ENCODE assay signal across 17 cellular contexts in the genomic region with DNA sequence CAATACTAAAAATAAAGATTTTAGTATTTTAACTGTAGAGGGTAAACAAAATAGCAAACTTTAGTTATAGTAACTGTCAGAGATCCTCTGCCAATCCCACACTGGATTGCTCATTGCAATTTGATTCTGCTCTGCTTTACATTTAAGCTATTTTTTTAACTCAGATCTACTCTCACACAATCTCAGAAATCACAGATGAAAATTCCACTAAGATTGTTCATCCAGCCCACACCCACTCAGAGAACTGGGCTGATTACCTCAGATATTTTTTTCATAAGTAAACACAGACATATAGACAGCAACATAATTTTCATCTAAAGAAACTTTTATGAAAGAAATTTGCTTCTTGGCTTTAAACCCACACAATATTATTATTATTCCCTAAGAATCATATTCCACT. TPM values are rescaled to one million over a fixed set of nuclear protein-coding genes. Genes with fewer than 3 reads are reported as not detected.
DNase-seq lines count a peak whose midpoint lies in the region; ATAC-seq, FAIRE-seq and TF ChIP-seq lines count a peak whose summit lies in the region.
"Had no signal": no experiment of that assay in that cellular context is flagged by ENCODE, and none has a peak within 500 bp of the region (broad histone marks: within the 10 kb centered on the region; RNA-seq: fewer than 3 reads in every experiment).

No MANE protein-coding gene starts in this region.

- intact Hi-C loops in OCI-LY7 (cut with micrococcal nuclease; ENCODE audit: unreplicated experiment) = no loop called here
- intact Hi-C loops in natural killer cell (cut with micrococcal nuclease) = no loop called here

- H3K9me3 Mint-ChIP-seq in natural killer cell = no peaks in the 10 kb centered on the region
- no peaks in the 10 kb centered on the region for H3K9me3 Mint-ChIP-seq in stimulated activated naive B cell treated with anti-CD40 and anti-IgM and Interleukin-4, amounts not matched to agents 10 μg/mL and 1 μg/mL and 100 μg/mL, for 72 hours
- H3K9me3 Mint-ChIP-seq: activated CD4-positive, alpha-beta memory T cell treated with anti-CD3 and anti-CD28 coated beads, Interleukin-2, amount 10 ng/mL, durations not matched to agents 7 days and 5 days; activated T-helper 1 cell treated with anti-CD3 and anti-CD28 coated beads, Interleukin-12 subunit alpha, Interleukin-12 subunit beta, Interleukin-2, Interleukin-4 antibody, amounts not matched to agents 30 ng/mL and 10 ng/mL and 1 ng/mL, durations not matched to agents 14 hours and 24 hours and 36 hours had no signal

- ATAC-seq in natural killer cell (no peak), HG02610 (IDR thresholded peaks at IDR 0.05; ENCODE audit: unreplicated experiment) (no peak)
- ATAC-seq in stimulated activated naive B cell treated with anti-CD40 and anti-IgM and Interleukin-4, amounts not matched to agents 10 μg/mL and 1 μg/mL and 100 μg/mL, for 72 hours (replicated peaks) = no peak

- no peak overlapping the region for H3K27ac ChIP-seq in OCI-LY7 (ENCODE audit: low read depth, low read length, poor library complexity, severe bottlenecking)
- H3K27ac ChIP-seq in brain microvascular endothelial cell = peak overlapping the region; percentile 97
- peak overlapping the region; percentile 44 for H3K27ac ChIP-seq in keratinocyte (ENCODE audit: control insufficient read depth, insufficient read depth, low read length)

- H3K4me1 ChIP-seq in OCI-LY7 (ENCODE audit: insufficient read depth, low read length, poor library complexity, severe bottlenecking) (peaks cover 67% of the 10 kb centered on the region), keratinocyte (ENCODE audit: control insufficient read depth, extremely low read depth, insufficient read depth, low read length) (peaks cover 74% of the 10 kb centered on the region)

- no peak overlapping the region for H3K4me3 ChIP-seq in OCI-LY7 (ENCODE audit: low read depth, low read length, poor library complexity, severe bottlenecking)
- no peak overlapping the region for H3K4me3 ChIP-seq in brain microvascular endothelial cell (ENCODE audit: low read depth, low read length)
- H3K4me3 ChIP-seq in keratinocyte (ENCODE audit: control insufficient read depth in 2 of 3, extremely low read depth in 1 of 3, insufficient read depth in 2 of 3, low read depth in 1 of 3, low read length in 3 of 3) = no peak overlapping the region

- dilution Hi-C loops in keratinocyte (cut with MboI; ENCODE audit: extremely low pct_ligation_motif_present, low sequenced_read_pairs) = no loop called here

- H3K36me3 Mint-ChIP-seq in natural killer cell = no peaks in the 10 kb centered on the region
- H3K36me3 Mint-ChIP-seq in stimulated activated naive B cell treated with anti-CD40 and anti-IgM and Interleukin-4, amounts not matched to agents 10 μg/mL and 1 μg/mL and 100 μg/mL, for 72 hours = peaks cover 5 to 8% of the 10 kb centered on the region in 2 donors

- H4K20me1 ChIP-seq in OCI-LY7 (ENCODE audit: insufficient read depth, low read length) = peaks cover 59% of the 10 kb centered on the region
- H4K20me1 ChIP-seq in keratinocyte (ENCODE audit: control insufficient read depth, extremely low read depth, insufficient read depth, low read length) = no peaks in the 10 kb centered on the region

- TF ChIP-seq CTCF in OCI-LY7 (conservative IDR thresholded peaks at IDR 0.05; ENCODE audit: low read length) (no peak), brain microvascular endothelial cell (IDR thresholded peaks at IDR 0.05; ENCODE audit: low read depth, low read length, missing control alignments) (no peak), keratinocyte (optimal IDR thresholded peaks at IDR 0.05 in 1 of 3, IDR thresholded peaks at IDR 0.05 in 1 of 3, conservative IDR thresholded peaks at IDR 0.05 in 1 of 3; ENCODE audit: extremely low read depth in 1 of 3, insufficient read depth in 2 of 3, low read length in 3 of 3) (no peak), natural killer cell (IDR thresholded peaks at IDR 0.05) (no peak)

- H2AFZ ChIP-seq in OCI-LY7 (ENCODE audit: low read length) = no peak overlapping the region
- no peak overlapping the region for H2AFZ ChIP-seq in keratinocyte (ENCODE audit: control insufficient read depth, low read length)

- H3K4me3 Mint-ChIP-seq in natural killer cell = no peak overlapping the region
- H3K4me3 Mint-ChIP-seq in stimulated activated naive B cell treated with anti-CD40 and anti-IgM and Interleukin-4, amounts not matched to agents 10 μg/mL and 1 μg/mL and 100 μg/mL, for 72 hours = no peak overlapping the region
- H3K4me3 Mint-ChIP-seq: activated CD4-positive, alpha-beta memory T cell treated with anti-CD3 and anti-CD28 coated beads, Interleukin-2, amount 10 ng/mL, durations not matched to agents 7 days and 5 days; activated T-helper 1 cell treated with anti-CD3 and anti-CD28 coated beads, Interleukin-12 subunit alpha, Interleukin-12 subunit beta, Interleukin-2, Interleukin-4 antibody, amounts not matched to agents 30 ng/mL and 10 ng/mL and 1 ng/mL, durations not matched to agents 14 hours and 24 hours and 36 hours; B cell had no signal

- H3K4me2 ChIP-seq in OCI-LY7 (ENCODE audit: low read length) (peak overlapping the region; percentile 6; the same call in 1 of the 2 replicates), keratinocyte (ENCODE audit: control insufficient read depth, extremely low read depth, insufficient read depth, low read depth, low read length) (peak overlapping the region; percentile 96)

- peak overlapping the region; percentile 29 for H3K9ac ChIP-seq in keratinocyte (ENCODE audit: control insufficient read depth, extremely low read depth, insufficient read depth, low read length)

- in situ Hi-C loops in brain microvascular endothelial cell (cut with HindIII; ENCODE audit: low pct_ligation_motif_present, low sequenced_read_pairs) = no loop called here

- H3K9me2 ChIP-seq in OCI-LY7 (ENCODE audit: insufficient read depth, low read length) = no peaks in the 10 kb centered on the region

- H3K79me2 ChIP-seq in OCI-LY7 (ENCODE audit: insufficient read depth, low read depth, low read length) (peaks cover 100% of the 10 kb centered on the region), keratinocyte (ENCODE audit: control insufficient read depth, insufficient read depth, low read length) (peaks cover 85% of the 10 kb centered on the region)

- no peak overlapping the region for H3K27ac Mint-ChIP-seq in natural killer cell
- H3K27ac Mint-ChIP-seq in stimulated activated naive B cell treated with anti-CD40 and anti-IgM and Interleukin-4, amounts not matched to agents 10 μg/mL and 1 μg/mL and 100 μg/mL, for 72 hours = no peak overlapping the region
- H3K27ac Mint-ChIP-seq: activated CD4-positive, alpha-beta memory T cell treated with anti-CD3 and anti-CD28 coated beads, Interleukin-2, amount 10 ng/mL, durations not matched to agents 7 days and 5 days; activated T-helper 1 cell treated with anti-CD3 and anti-CD28 coated beads, Interleukin-12 subunit alpha, Interleukin-12 subunit beta, Interleukin-2, Interleukin-4 antibody, amounts not matched to agents 30 ng/mL and 10 ng/mL and 1 ng/mL, durations not matched to agents 14 hours and 24 hours and 36 hours; B cell had no signal

- FAIRE-seq in keratinocyte (lab: Jason Lieb, UNC) = no peak
- FAIRE-seq: D721Med had no signal

- H3K36me3 ChIP-seq in OCI-LY7 (ENCODE audit: insufficient read depth, low read length) (peaks cover 30% of the 10 kb centered on the region), brain microvascular endothelial cell (replicated peaks) (no peaks in the 10 kb centered on the region), keratinocyte (ENCODE audit: control insufficient read depth in 2 of 2, extremely low read depth in 1 of 2, insufficient read depth in 2 of 2, low read length in 2 of 2) (no peaks in the 10 kb centered on the region)

- H3K27me3 Mint-ChIP-seq in natural killer cell (ENCODE audit: low read depth in 2 of 2) = no peaks in the 10 kb centered on the region
- H3K27me3 Mint-ChIP-seq in stimulated activated naive B cell treated with anti-CD40 and anti-IgM and Interleukin-4, amounts not matched to agents 10 μg/mL and 1 μg/mL and 100 μg/mL, for 72 hours = no peaks in the 10 kb centered on the region
- H3K27me3 Mint-ChIP-seq: activated CD4-positive, alpha-beta memory T cell treated with anti-CD3 and anti-CD28 coated beads, Interleukin-2, amount 10 ng/mL, durations not matched to agents 7 days and 5 days; B cell had no signal

- peaks cover 2% of the 10 kb centered on the region for H3K9me1 ChIP-seq in keratinocyte (ENCODE audit: control insufficient read depth, extremely low read depth, insufficient read depth, low read length)

- H3K4me1 Mint-ChIP-seq in natural killer cell = peaks cover 68 to 79% of the 10 kb centered on the region in 2 donors
- H3K4me1 Mint-ChIP-seq in stimulated activated naive B cell treated with anti-CD40 and anti-IgM and Interleukin-4, amounts not matched to agents 10 μg/mL and 1 μg/mL and 100 μg/mL, for 72 hours = peaks cover 29 to 72% of the 10 kb centered on the region in 2 donors

- DNase-seq in EL = peak; percentile 73
- DNase-seq in OCI-LY7 (ENCODE audit: low spot score) = no peak
- peak; percentile 77 for DNase-seq in brain microvascular endothelial cell
- no peak for DNase-seq in keratinocyte (ENCODE audit: low read depth, low spot score)
- DNase-seq in natural killer cell = no peak
- DNase-seq in stimulated activated naive B cell treated with anti-CD40 and anti-IgM and Interleukin-4, amounts not matched to agents 10 μg/mL and 1 μg/mL and 100 μg/mL, for 72 hours = no peak
- no peak for DNase-seq in NCI-H1092 (lab: John Stamatoyannopoulos, UW)
- DNase-seq: activated CD4-positive, alpha-beta memory T cell treated with anti-CD3 and anti-CD28 coated beads, Interleukin-2, amount 10 ng/mL, durations not matched to agents 7 days and 5 days; effector CD4-positive, alpha-beta T cell; NCI-H2171 treated with DMSO at 0.1 percent for 48 hours; occipital lobe; SIG-M5; stimulated activated naive CD4-positive, alpha-beta T cell had no signal

- no peaks in the 10 kb centered on the region for H3K9me3 ChIP-seq in OCI-LY7 (ENCODE audit: low read length)
- no peaks in the 10 kb centered on the region for H3K9me3 ChIP-seq in keratinocyte (ENCODE audit: control insufficient read depth, low read depth, low read length)

- BruUV-seq in OCI-LY7 (replicated peaks; lab: Mats Ljungman, UMichigan) = no TSS peak

- H3K27me3 ChIP-seq in brain microvascular endothelial cell (replicated peaks) = no peaks in the 10 kb centered on the region
- no peaks in the 10 kb centered on the region for H3K27me3 ChIP-seq in keratinocyte (ENCODE audit: control insufficient read depth, extremely low read depth, insufficient read depth, low read length)

- POLR2A ChIA-PET in OCI-LY7 (lab: Charles Lee) = interaction anchor here (0.7 to 1.5 kb wide), 4 partner anchors 8 to 152 kb away, joined by 3 to 6 read pairs (median 4); no protein-coding TSS in a partner anchor

- CTCF ChIA-PET in OCI-LY7 (lab: Charles Lee; ENCODE audit: unreplicated experiment) = no interaction called here

RNA-seq across cellular contexts. Expression of gene OSBPL3, which starts 7.0 kb away (rescaled TPM):
- total RNA-seq in OCI-LY7 (2014; rRNA removed; shearing (Covaris generic)) = 24.6 and 28.7 TPM in 2 replicates
- total RNA-seq in OCI-LY7 (2022) = 67.0 and 79.9 TPM in 2 replicates
- 18.3 to 36.3 TPM (median 34.0 TPM) in 3 replicates for polyA plus RNA-seq in keratinocyte
- polyA plus RNA-seq in keratinocyte (2011; ENCODE audit: low read depth) = 57.0 TPM
- 14.4 and 26.5 TPM in 2 replicates for polyA plus RNA-seq in keratinocyte (2011; cell fraction: cytosol; rRNA removed)
- polyA plus RNA-seq in keratinocyte (2011; cell fraction: nucleus; rRNA removed) = 66.2 and 74.1 TPM in 2 replicates
- polyA plus RNA-seq in keratinocyte (2012; ENCODE audit: low replicate concordance) = 17.2 and 26.3 TPM in 2 replicates
- polyA minus RNA-seq in keratinocyte = 18.6 to 45.3 TPM (median 25.7 TPM) in 3 replicates
- 23.8 TPM for polyA minus RNA-seq in keratinocyte (2011; cell fraction: cytosol; rRNA and poly(A)+ RNA removed)
- polyA minus RNA-seq in keratinocyte (2011; cell fraction: nucleus; rRNA and poly(A)+ RNA removed) = 42.8 and 66.2 TPM in 2 replicates
- 10 to 100 TPM; 50.7 to 99.1 (median 65.1) TPM for total RNA-seq in natural killer cell

Comparison
In these comparisons a context has a peak if more than half of its experiments do, and no peak if none do; other contexts are left out.
1. DNase-seq: peak in EL (single experiment) and brain microvascular endothelial cell (single experiment); none in OCI-LY7 (single experiment), keratinocyte (single experiment), natural killer cell (single experiment), stimulated activated naive B cell treated with anti-CD40 and anti-IgM and Interleukin-4, amounts not matched to agents 10 μg/mL and 1 μg/mL and 100 μg/mL, for 72 hours (single experiment) and NCI-H1092 (single experiment).